8 cellular contexts compared by ENCODE assay signal in genomic region chr4:122827899-122828601, GRCh38. TPM values are rescaled to one million over a fixed set of nuclear protein-coding genes. Genes with fewer than 3 reads are reported as not detected.
DNase-seq lines count a peak whose midpoint lies in the region; ATAC-seq and TF ChIP-seq lines count a peak whose summit lies in the region.

No MANE protein-coding gene starts in this region.

- H3K27me3 ChIP-seq in BJ (ENCODE audit: control insufficient read depth, insufficient read depth, low read length) (no peaks in the 10 kb centered on the region), iPS-15b (ENCODE audit: control insufficient read depth, insufficient read depth, low read length) (no peaks in the 10 kb centered on the region), skeletal muscle tissue (ENCODE audit: control insufficient read depth in 3 of 3, insufficient read depth in 3 of 3, low read length in 3 of 3) (peaks cover 12 to 23% (median 20%) of the 10 kb centered on the region in 3 donors)

- no TSS peak for BruUV-seq in OCI-LY7 (replicated peaks; lab: Mats Ljungman, UMichigan)

- CTCF ChIA-PET in BJ (lab: Yijun Ruan, JAX) = interaction anchor here (0.6 to 2.0 kb wide), 5 partner anchors 22 to 1871 kb away, joined by 3 to 6 read pairs (median 3); no protein-coding TSS in a partner anchor
- CTCF ChIA-PET in OCI-LY7 (lab: Charles Lee; ENCODE audit: unreplicated experiment) = no interaction called here

- H3K9me3 ChIP-seq in OCI-LY7 (ENCODE audit: low read length) = no peaks in the 10 kb centered on the region
- H3K9me3 ChIP-seq in iPS-15b (ENCODE audit: control insufficient read depth, insufficient read depth, low read length) = no peaks in the 10 kb centered on the region
- no peaks in the 10 kb centered on the region for H3K9me3 ChIP-seq in skeletal muscle tissue (ENCODE audit: control insufficient read depth in 3 of 3, low read length in 3 of 3)

- no peaks in the 10 kb centered on the region for H3K79me2 ChIP-seq in OCI-LY7 (ENCODE audit: insufficient read depth, low read depth, low read length)

- H3K9ac ChIP-seq in iPS-15b (ENCODE audit: low read depth, low read length) (peak overlapping the region; percentile 95), skeletal muscle tissue (ENCODE audit: low read depth in 1 of 3, low read length in 3 of 3) (peak overlapping the region in 2 of 3 donors; percentile 50 to 73)

- peak overlapping the region; percentile 67 for H3K4me2 ChIP-seq in OCI-LY7 (ENCODE audit: low read length)

- TF ChIP-seq CTCF in BJ (IDR thresholded peaks at IDR 0.05; ENCODE audit: insufficient read depth, low read depth, low read length) (peak; percentile 17; the same call in 1 of the 2 replicates), OCI-LY7 (conservative IDR thresholded peaks at IDR 0.05; ENCODE audit: low read length) (no peak)

- intact Hi-C loops in OCI-LY7 (cut with micrococcal nuclease; ENCODE audit: unreplicated experiment) = no loop called here

- H2AFZ ChIP-seq in OCI-LY7 (ENCODE audit: low read length) = peak overlapping the region; percentile 69; the same call in 1 of the 2 replicates

- DNase-seq in BJ (ENCODE audit: low read depth) = no peak
- peak; percentile 39 for DNase-seq in OCI-LY7 (ENCODE audit: low spot score)
- DNase-seq in amniotic epithelial cell (ENCODE audit: low read depth) = peak; percentile 84
- no peak for DNase-seq in activated gamma-delta T cell treated with Interleukin-2 at 50 U/mL for 16 hours

- H3K4me1 ChIP-seq in OCI-LY7 (ENCODE audit: insufficient read depth, low read length, poor library complexity, severe bottlenecking) (peaks cover 15% of the 10 kb centered on the region), iPS-15b (ENCODE audit: control insufficient read depth, insufficient read depth, low read length) (peaks cover 31% of the 10 kb centered on the region), skeletal muscle tissue (ENCODE audit: control insufficient read depth in 3 of 3, insufficient read depth in 3 of 3, low read length in 3 of 3) (peaks cover 2 to 11% (median 9%) of the 10 kb centered on the region in 3 donors)

- ATAC-seq in GM18870 (IDR thresholded peaks at IDR 0.05; ENCODE audit: unreplicated experiment) (peak; percentile 97), HG03064 (IDR thresholded peaks at IDR 0.05; ENCODE audit: low read depth, unreplicated experiment) (peak; percentile 84)

- H4K20me1 ChIP-seq in OCI-LY7 (ENCODE audit: insufficient read depth, low read length) = no peaks in the 10 kb centered on the region

- POLR2A ChIA-PET in BJ (lab: Charles Lee) (interaction anchor here (1.1 kb wide), 1 partner anchor 64 kb away, joined by 3 read pairs; no protein-coding TSS in a partner anchor), OCI-LY7 (lab: Charles Lee) (interaction anchor here (0.7 kb wide), 1 partner anchor 92 kb away, joined by 3 read pairs; no protein-coding TSS in a partner anchor)

- no peak overlapping the region for H3K27ac ChIP-seq in OCI-LY7 (ENCODE audit: low read depth, low read length, poor library complexity, severe bottlenecking)
- peak overlapping the region; percentile 34 for H3K27ac ChIP-seq in skeletal muscle tissue (ENCODE audit: low read depth, low read length)

- H3K4me3 ChIP-seq in BJ (ENCODE audit: low read depth, low read length) = peak overlapping the region; percentile 94
- H3K4me3 ChIP-seq in OCI-LY7 (ENCODE audit: low read depth, low read length, poor library complexity, severe bottlenecking) = peak overlapping the region; percentile 61
- peak overlapping the region; percentile 65 for H3K4me3 ChIP-seq in iPS-15b (ENCODE audit: low read depth, low read length)
- peak overlapping the region; percentile 75 to 79 (median 75) for H3K4me3 ChIP-seq in skeletal muscle tissue (ENCODE audit: low read length in 3 of 3)

- H3K36me3 ChIP-seq in BJ (ENCODE audit: control insufficient read depth, insufficient read depth, low read length) (no peaks in the 10 kb centered on the region), OCI-LY7 (ENCODE audit: insufficient read depth, low read length) (no peaks in the 10 kb centered on the region), iPS-15b (ENCODE audit: control insufficient read depth, insufficient read depth, low read length) (no peaks in the 10 kb centered on the region), skeletal muscle tissue (ENCODE audit: control insufficient read depth in 3 of 3, insufficient read depth in 3 of 3, low read length in 3 of 3) (no peaks in the 10 kb centered on the region)

- no peaks in the 10 kb centered on the region for H3K9me2 ChIP-seq in OCI-LY7 (ENCODE audit: insufficient read depth, low read length)

RNA-seq across cellular contexts. Expression of gene FGF2, which starts 1.4 kb away (rescaled TPM):
- polyA plus RNA-seq in BJ (2011; rRNA removed) = 72.7 and 192 TPM in 2 replicates
- 127 and 158 TPM in 2 replicates for polyA minus RNA-seq in BJ (2011; rRNA and poly(A)+ RNA removed)
- total RNA-seq in OCI-LY7 (2014; rRNA removed; shearing (Covaris generic)) = not detected in 2 replicates
- total RNA-seq in OCI-LY7 (2022) = 0.53 and 0.85 TPM in 2 replicates
- 8.4 TPM for total RNA-seq in skeletal muscle tissue

Comparison
In these comparisons a context has a peak if more than half of its experiments do, and no peak if none do; other contexts are left out.
1. DNase-seq: peak in OCI-LY7 (single experiment) and amniotic epithelial cell (single experiment); none in BJ (single experiment) and activated gamma-delta T cell treated with Interleukin-2 at 50 U/mL for 16 hours (single experiment).
2. Peak in every context shown above with its lines, with median percentiles within 50 percentile points of each other: H3K4me3 ChIP-seq.